Comparison of ENCODE assay signal across 27 cellular contexts in genomic region chr4:5387457-5387856, GRCh38.
DNase-seq lines count a peak whose midpoint lies in the region; ATAC-seq, FAIRE-seq and TF ChIP-seq lines count a peak whose summit lies in the region.
"Had no signal": no experiment of that assay in that cellular context is flagged by ENCODE, and none has a peak within 500 bp of the region (broad histone marks: within the 10 kb centered on the region; RNA-seq: fewer than 3 reads in every experiment).

No MANE protein-coding gene starts in this region.

- H3K27ac ChIP-seq in A549 (0 out of 6 replicates have a peak overlapping the region, but pooled peaks of 1 of the 2 experiments have one; percentile 13), GM23338 (ENCODE audit: low read depth) (no peak overlapping the region), OCI-LY3 (ENCODE audit: low read length) (no peak overlapping the region), caudate nucleus (ENCODE audit: low read depth, low read length) (no peak overlapping the region)
- H3K27ac ChIP-seq: C4-2B, coronary artery, HL-60, ovary had no signal

- no peak overlapping the region for H2AFZ ChIP-seq in GM23338
- no peak overlapping the region for H2AFZ ChIP-seq in OCI-LY3 (ENCODE audit: low read depth, low read length)

- no peak overlapping the region for H3K27ac Mint-ChIP-seq in GM23338
- no peak overlapping the region for H3K27ac Mint-ChIP-seq in chondrocyte (ENCODE audit: unreplicated experiment)
- H3K27ac Mint-ChIP-seq: stimulated activated naive B cell treated with anti-CD40 and anti-IgM and Interleukin-4, amounts not matched to agents 10 μg/mL and 1 μg/mL and 100 μg/mL, for 72 hours had no signal

- no peaks in the 10 kb centered on the region for H3K27me3 ChIP-seq in GM23338 (ENCODE audit: insufficient read depth)
- peaks cover 2% of the 10 kb centered on the region; the same call in 1 of the 2 replicates for H3K27me3 ChIP-seq in OCI-LY3 (ENCODE audit: low read depth, low read length)
- H3K27me3 ChIP-seq: ovary had no signal

- CTCF ChIA-PET in A549 (lab: Yijun Ruan, JAX): interaction anchor here (1.2 kb wide), 1 partner anchor 337 kb away, joined by 3 read pairs; no protein-coding TSS in a partner anchor

- H3K9ac ChIP-seq in OCI-LY3 (ENCODE audit: low read length): no peak overlapping the region

- H3K4me2 ChIP-seq in A549 (no peak overlapping the region), GM23338 (no peak overlapping the region), OCI-LY3 (ENCODE audit: low read length) (no peak overlapping the region)

- H3K36me3 Mint-ChIP-seq in GM23338 (ENCODE audit: low read depth) (no peaks in the 10 kb centered on the region; the same call in 2 of the 3 replicates), chondrocyte (ENCODE audit: low read depth) (peaks cover 2% of the 10 kb centered on the region)
- H3K36me3 Mint-ChIP-seq: stimulated activated naive B cell treated with anti-CD40 and anti-IgM and Interleukin-4, amounts not matched to agents 10 μg/mL and 1 μg/mL and 100 μg/mL, for 72 hours had no signal

- H3K4me1 Mint-ChIP-seq in GM23338 (no peaks in the 10 kb centered on the region), chondrocyte (ENCODE audit: low read depth) (peaks cover 20% of the 10 kb centered on the region)

- H3K9me3 Mint-ChIP-seq in GM23338: 0 out of 3 replicates have a peak, but pooled peaks cover under 1% of the 10 kb centered on the region
- peaks cover 4% of the 10 kb centered on the region for H3K9me3 Mint-ChIP-seq in chondrocyte (ENCODE audit: low read depth)
- H3K9me3 Mint-ChIP-seq: activated T-cell treated with anti-CD3 and anti-CD28 coated beads, Interleukin-2, amount 50 U/mL, for 4 hours; nephron; stimulated activated naive B cell treated with anti-CD40 and anti-IgM and Interleukin-4, amounts not matched to agents 10 μg/mL and 1 μg/mL and 100 μg/mL, for 72 hours had no signal

- no peak for TF ChIP-seq POLR2A in A549 (IDR thresholded peaks at IDR 0.05; ENCODE audit: low read length)

- FAIRE-seq in A549 (lab: Jason Lieb, UNC): no peak
- FAIRE-seq: GM18507, TTC549, urothelium cell line had no signal

- H3K9me2 ChIP-seq in GM23338 (ENCODE audit: insufficient read depth): no peaks in the 10 kb centered on the region

- peak; percentile 15 to 20; a peak in 2 of 5 replicates for TF ChIP-seq RAD21 in A549 (conservative IDR thresholded peaks at IDR 0.05 in 1 of 2, IDR thresholded peaks at IDR 0.05 in 1 of 2)

- peak; percentile 65 to 76 for ATAC-seq in A549
- ATAC-seq in GM23338: peak; percentile 76
- ATAC-seq in GM21717 (IDR thresholded peaks at IDR 0.05; ENCODE audit: unreplicated experiment): no peak
- ATAC-seq: activated T-cell treated with anti-CD3 and anti-CD28 coated beads, Interleukin-2, amount 50 U/mL, for 4 hours; stimulated activated naive B cell treated with anti-CD40 and anti-IgM and Interleukin-4, amounts not matched to agents 10 μg/mL and 1 μg/mL and 100 μg/mL, for 72 hours had no signal

- TF ChIP-seq CTCF in A549 (IDR thresholded peaks at IDR 0.05) (no peak), GM23338 (conservative IDR thresholded peaks at IDR 0.05; ENCODE audit: low read depth in 2 of 2) (peak; percentile 26 to 47; a peak in 3 of 4 replicates), OCI-LY3 (IDR thresholded peaks at IDR 0.05; ENCODE audit: low read depth, low read length) (peak; percentile 14; the same call in 1 of the 2 replicates), chondrocyte (IDR thresholded peaks at IDR 0.05) (peak; percentile 45)

- DNase-seq in A549 (ENCODE audit: low read depth in 1 of 2, low spot score in 1 of 2): peak; percentile 34 to 36
- DNase-seq in GM23338 (ENCODE audit: low spot score): peak; percentile 33
- DNase-seq in chondrocyte (ENCODE audit: low spot score): no peak
- DNase-seq in caudate nucleus (lab: John Stamatoyannopoulos, UW): no peak
- DNase-seq in CD1c-positive myeloid dendritic cell (ENCODE audit: extremely low spot score): no peak
- no peak for DNase-seq in NCI-H524 treated with DMSO at 0.1 percent for 48 hours (lab: John Stamatoyannopoulos, UW)
- DNase-seq: activated CD4-positive, alpha-beta T cell treated with anti-CD3 and anti-CD28 coated beads for 48 hours; activated T-cell treated with anti-CD3 and anti-CD28 coated beads, Interleukin-2, amount 50 U/mL, for 4 hours; islet precursor cell; NCI-H1105 treated with DMSO at 0.1 percent for 48 hours; NCI-H2029; NCI-H226; NCI-H748 treated with DMSO at 0.1 percent for 48 hours; ovary; retina; SIG-M5; stimulated activated CD4-positive, alpha-beta T cell treated with anti-CD3 and anti-CD28 coated beads, Interleukin-4, amount 100 ng/mL, for 24 hours; stimulated activated naive B cell treated with anti-CD40 and anti-IgM and Interleukin-4, amounts not matched to agents 10 μg/mL and 1 μg/mL and 100 μg/mL, for 72 hours had no signal

- H4K20me1 ChIP-seq in GM23338 (replicated peaks; ENCODE audit: insufficient read depth): no peaks in the 10 kb centered on the region
- no peaks in the 10 kb centered on the region for H4K20me1 ChIP-seq in OCI-LY3 (ENCODE audit: insufficient read depth, low read length)

- no peaks in the 10 kb centered on the region for H3F3A ChIP-seq in GM23338 (replicated peaks; ENCODE audit: low read depth)

- H3K27me3 Mint-ChIP-seq in GM23338 (ENCODE audit: insufficient read depth, low read depth, poor library complexity) (peaks cover 1% of the 10 kb centered on the region), chondrocyte (ENCODE audit: low read depth) (no peaks in the 10 kb centered on the region)
- H3K27me3 Mint-ChIP-seq: stimulated activated naive B cell treated with anti-CD40 and anti-IgM and Interleukin-4, amounts not matched to agents 10 μg/mL and 1 μg/mL and 100 μg/mL, for 72 hours had no signal

- TF ChIP-seq EP300 in A549 (IDR thresholded peaks at IDR 0.05): no peak

- WGBS in A549 (ENCODE audit: missing lambda C conversion rate): 75% methylated on average over 7 of the region's 7 CpGs

- H3K79me2 ChIP-seq in GM23338 (replicated peaks; ENCODE audit: insufficient read depth) (no peaks in the 10 kb centered on the region), OCI-LY3 (ENCODE audit: low read length) (no peaks in the 10 kb centered on the region)

- no peaks in the 10 kb centered on the region for H3K36me3 ChIP-seq in GM23338 (ENCODE audit: insufficient read depth)
- H3K36me3 ChIP-seq in OCI-LY3 (replicated peaks; ENCODE audit: low read depth, low read length): no peaks in the 10 kb centered on the region
- H3K36me3 ChIP-seq: ovary had no signal

- peaks cover 26% of the 10 kb centered on the region for H3K4me1 ChIP-seq in A549
- no peaks in the 10 kb centered on the region for H3K4me1 ChIP-seq in GM23338 (ENCODE audit: insufficient read depth)
- H3K4me1 ChIP-seq in OCI-LY3 (ENCODE audit: low read length): no peaks in the 10 kb centered on the region

- POLR2A ChIA-PET in A549 (lab: Yijun Ruan, JAX): no interaction called here

- H3K4me3 Mint-ChIP-seq in GM23338 (no peak overlapping the region), chondrocyte (ENCODE audit: unreplicated experiment) (no peak overlapping the region)
- H3K4me3 Mint-ChIP-seq: activated T-cell treated with anti-CD3 and anti-CD28 coated beads, Interleukin-2, amount 50 U/mL, for 4 hours; nephron; stimulated activated naive B cell treated with anti-CD40 and anti-IgM and Interleukin-4, amounts not matched to agents 10 μg/mL and 1 μg/mL and 100 μg/mL, for 72 hours had no signal

- H3K4me3 ChIP-seq in A549 (no peak overlapping the region), GM23338 (no peak overlapping the region), OCI-LY3 (ENCODE audit: low read length) (no peak overlapping the region)
- H3K4me3 ChIP-seq: coronary artery, ovary had no signal

- H3K9me3 ChIP-seq in A549: no peaks in the 10 kb centered on the region
- H3K9me3 ChIP-seq in OCI-LY3 (ENCODE audit: insufficient read depth, low read length): no peaks in the 10 kb centered on the region
- H3K9me3 ChIP-seq: ovary had no signal

TF ChIP-seq in A549, 52 proteins besides CTCF, POLR2A, EP300 and RAD21:
- TF ChIP-seq SMC3 (IDR thresholded peaks at IDR 0.05): 0 out of 3 replicates have a peak, but pooled peaks have one; percentile 9
- no peak for TF ChIP-seq ZNF302 (CRISPR knock-in tag; IDR thresholded peaks at IDR 0.05)

TF ChIP-seq in GM23338, 12 proteins besides CTCF, POLR2A, EP300 and RAD21 (continues in another document):
- TF ChIP-seq JUNB (IDR thresholded peaks at IDR 0.05; ENCODE audit: unreplicated experiment) (no peak), REST (IDR thresholded peaks at IDR 0.05; ENCODE audit: unreplicated experiment) (no peak), POLR2AphosphoS5 (IDR thresholded peaks at IDR 0.05; ENCODE audit: low read depth) (no peak), ETS1 (IDR thresholded peaks at IDR 0.05) (no peak)

Comparison
In these comparisons a context has a peak if more than half of its experiments do, and no peak if none do; other contexts are left out.
1. DNase-seq: peak in A549 (2 of 2) and GM23338 (single experiment); none in chondrocyte (single experiment), caudate nucleus (0 of 61), CD1c-positive myeloid dendritic cell (single experiment) and NCI-H524 treated with DMSO at 0.1 percent for 48 hours (single experiment).